ENCODE assay signal across 1 cellular context in the genomic region with DNA sequence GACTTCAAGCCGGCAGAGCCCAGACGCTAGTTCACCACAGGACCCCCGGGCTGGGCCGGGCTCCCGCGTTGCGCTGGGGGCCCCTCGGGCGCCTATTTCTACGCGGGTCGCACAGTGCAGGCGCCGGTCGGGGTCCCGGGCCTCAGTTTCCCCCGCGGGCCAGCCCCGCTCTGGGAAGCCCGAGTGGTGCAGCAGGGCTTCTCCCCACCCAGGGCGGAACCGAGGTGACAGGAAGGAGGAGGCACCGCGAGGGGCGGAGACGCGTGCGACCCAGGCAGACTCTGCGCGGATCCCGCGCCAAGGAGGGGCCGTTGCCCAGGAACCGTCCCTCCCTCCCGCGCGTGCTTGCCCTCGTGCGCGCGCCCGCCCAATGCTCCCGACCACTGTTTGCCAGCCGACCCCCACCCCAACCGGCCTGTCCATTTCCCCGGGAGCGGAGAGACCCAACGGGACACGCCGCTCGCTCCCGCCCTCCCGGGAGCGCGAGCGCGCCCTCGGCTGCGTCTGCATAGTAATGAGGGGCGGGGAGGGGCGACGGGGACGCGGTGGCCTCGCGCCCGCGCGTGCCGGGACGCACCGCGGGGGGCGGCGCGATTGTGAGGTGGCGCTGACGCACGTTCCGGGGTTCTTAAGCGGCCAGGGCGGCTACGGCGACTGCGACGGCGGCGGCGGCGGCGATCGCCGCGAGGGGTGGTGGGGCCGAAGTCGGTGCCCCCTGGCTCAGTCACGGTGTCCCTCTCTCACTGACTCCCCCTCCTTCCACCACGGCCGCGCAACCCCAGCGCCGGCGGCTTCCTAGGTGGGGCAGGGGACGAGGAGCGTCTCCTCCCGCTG.
TF ChIP-seq lines count a peak whose summit lies in the region.

TSS of gene CPEB2 (plus strand) at position 657 of the 834 bp plus-strand sequence. CDS start 193 bp downstream, outside the sequence.

TF ChIP-seq in GM12878, 131 proteins besides CTCF, POLR2A, EP300 and RAD21 (continued from another document and continues in another):
- peak; percentile 77 for TF ChIP-seq ZNF687 (IDR thresholded peaks at IDR 0.05)
- peak; percentile 98 for TF ChIP-seq POLR2AphosphoS5 (IDR thresholded peaks at IDR 0.05; ENCODE audit: low read length)
- TF ChIP-seq TCF3 (IDR thresholded peaks at IDR 0.05; ENCODE audit: borderline replicate concordance, insufficient read depth, low read depth, low read length) = 0 out of 2 replicates have a peak, but pooled peaks have one; percentile 24
- TF ChIP-seq SUPT20H (IDR thresholded peaks at IDR 0.05; ENCODE audit: borderline replicate concordance, control insufficient read depth, low read depth, low read length) = no peak
- no peak for TF ChIP-seq WRNIP1 (IDR thresholded peaks at IDR 0.05; ENCODE audit: borderline replicate concordance, low read depth, low read length)
- TF ChIP-seq HDGF (IDR thresholded peaks at IDR 0.05) = peak; percentile 84
- TF ChIP-seq EGR1 (IDR thresholded peaks at IDR 0.05; ENCODE audit: borderline replicate concordance in 1 of 2, low read depth in 2 of 2, low read length in 2 of 2) = peak in 1 of 2 experiments; percentile 4; a peak in 1 of 3 replicates
- peak; percentile 23 to 57; a peak in 2 of 4 replicates for TF ChIP-seq IKZF2 (IDR thresholded peaks at IDR 0.05)
- peak; percentile 90 to 98 for TF ChIP-seq BHLHE40 (IDR thresholded peaks at IDR 0.05; ENCODE audit: borderline replicate concordance in 1 of 2, low read depth in 2 of 2, low read length in 1 of 2)
- TF ChIP-seq MYC (IDR thresholded peaks at IDR 0.05; ENCODE audit: insufficient read depth, insufficient read length, insufficient replicate concordance, low read length, severe bottlenecking) = peak; percentile 68
- TF ChIP-seq RUNX3 (IDR thresholded peaks at IDR 0.05; ENCODE audit: low read length) = 0 out of 2 replicates have a peak, but pooled peaks have one; percentile 23
- TF ChIP-seq ZNF207 (IDR thresholded peaks at IDR 0.05; ENCODE audit: borderline replicate concordance) = no peak
- TF ChIP-seq SMAD5 (IDR thresholded peaks at IDR 0.05; ENCODE audit: low read depth) = peak; percentile 87
- TF ChIP-seq CBX5 (IDR thresholded peaks at IDR 0.05; ENCODE audit: low read depth) = peak; percentile 56; the same call in 1 of the 2 replicates
- peak; percentile 75; the same call in 1 of the 2 replicates for TF ChIP-seq MXI1 (IDR thresholded peaks at IDR 0.05; ENCODE audit: low read depth, low read length)
- TF ChIP-seq RELA (IDR thresholded peaks at IDR 0.05; ENCODE audit: borderline replicate concordance, partially characterized antibody) = peak; percentile 52
- TF ChIP-seq, protein P1, sequence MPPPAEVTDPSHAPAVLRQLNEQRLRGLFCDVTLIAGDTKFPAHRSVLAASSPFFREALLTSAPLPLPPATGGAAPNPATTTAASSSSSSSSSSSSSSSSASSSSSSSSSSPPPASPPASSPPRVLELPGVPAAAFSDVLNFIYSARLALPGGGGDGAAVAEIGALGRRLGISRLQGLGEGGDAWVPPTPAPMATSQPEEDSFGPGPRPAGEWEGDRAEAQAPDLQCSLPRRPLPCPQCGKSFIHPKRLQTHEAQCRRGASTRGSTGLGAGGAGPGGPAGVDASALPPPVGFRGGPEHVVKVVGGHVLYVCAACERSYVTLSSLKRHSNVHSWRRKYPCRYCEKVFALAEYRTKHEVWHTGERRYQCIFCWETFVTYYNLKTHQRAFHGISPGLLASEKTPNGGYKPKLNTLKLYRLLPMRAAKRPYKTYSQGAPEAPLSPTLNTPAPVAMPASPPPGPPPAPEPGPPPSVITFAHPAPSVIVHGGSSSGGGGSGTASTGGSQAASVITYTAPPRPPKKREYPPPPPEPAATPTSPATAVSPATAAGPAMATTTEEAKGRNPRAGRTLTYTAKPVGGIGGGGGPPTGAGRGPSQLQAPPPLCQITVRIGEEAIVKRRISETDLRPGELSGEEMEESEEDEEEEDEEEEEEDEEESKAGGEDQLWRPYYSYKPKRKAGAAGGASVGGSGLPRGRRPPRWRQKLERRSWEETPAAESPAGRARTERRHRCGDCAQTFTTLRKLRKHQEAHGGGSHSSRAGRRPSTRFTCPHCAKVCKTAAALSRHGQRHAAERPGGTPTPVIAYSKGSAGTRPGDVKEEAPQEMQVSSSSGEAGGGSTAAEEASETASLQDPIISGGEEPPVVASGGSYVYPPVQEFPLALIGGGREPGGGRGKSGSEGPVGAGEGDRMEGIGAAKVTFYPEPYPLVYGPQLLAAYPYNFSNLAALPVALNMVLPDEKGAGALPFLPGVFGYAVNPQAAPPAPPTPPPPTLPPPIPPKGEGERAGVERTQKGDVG (CRISPR knock-in tag; IDR thresholded peaks at IDR 0.05) = no peak
- no peak for TF ChIP-seq MEF2B (IDR thresholded peaks at IDR 0.05; ENCODE audit: partially characterized antibody, poor library complexity, severe bottlenecking)
- no peak; the same call in 1 of the 2 replicates for TF ChIP-seq NRF1 (conservative IDR thresholded peaks at IDR 0.05; ENCODE audit: low read depth, low read length)
- TF ChIP-seq BCL11A (IDR thresholded peaks at IDR 0.05; ENCODE audit: low read depth, low read length) = 0 out of 2 replicates have a peak, but pooled peaks have one; percentile 6
- TF ChIP-seq RBBP5 (conservative IDR thresholded peaks at IDR 0.05) = no peak
- TF ChIP-seq YY1 (IDR thresholded peaks at IDR 0.05; ENCODE audit: low read depth, low read length) = 0 out of 2 replicates have a peak, but pooled peaks have one; percentile 30
- TF ChIP-seq IKZF1 (conservative IDR thresholded peaks at IDR 0.05) = peak; percentile 71
- no peak for TF ChIP-seq KLF5 (IDR thresholded peaks at IDR 0.05; ENCODE audit: partially characterized antibody)
- TF ChIP-seq, protein P2, sequence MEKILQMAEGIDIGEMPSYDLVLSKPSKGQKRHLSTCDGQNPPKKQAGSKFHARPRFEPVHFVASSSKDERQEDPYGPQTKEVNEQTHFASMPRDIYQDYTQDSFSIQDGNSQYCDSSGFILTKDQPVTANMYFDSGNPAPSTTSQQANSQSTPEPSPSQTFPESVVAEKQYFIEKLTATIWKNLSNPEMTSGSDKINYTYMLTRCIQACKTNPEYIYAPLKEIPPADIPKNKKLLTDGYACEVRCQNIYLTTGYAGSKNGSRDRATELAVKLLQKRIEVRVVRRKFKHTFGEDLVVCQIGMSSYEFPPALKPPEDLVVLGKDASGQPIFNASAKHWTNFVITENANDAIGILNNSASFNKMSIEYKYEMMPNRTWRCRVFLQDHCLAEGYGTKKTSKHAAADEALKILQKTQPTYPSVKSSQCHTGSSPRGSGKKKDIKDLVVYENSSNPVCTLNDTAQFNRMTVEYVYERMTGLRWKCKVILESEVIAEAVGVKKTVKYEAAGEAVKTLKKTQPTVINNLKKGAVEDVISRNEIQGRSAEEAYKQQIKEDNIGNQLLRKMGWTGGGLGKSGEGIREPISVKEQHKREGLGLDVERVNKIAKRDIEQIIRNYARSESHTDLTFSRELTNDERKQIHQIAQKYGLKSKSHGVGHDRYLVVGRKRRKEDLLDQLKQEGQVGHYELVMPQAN (conservative IDR thresholded peaks at IDR 0.05) = peak; percentile 87
- TF ChIP-seq POU2F2 (IDR thresholded peaks at IDR 0.05; ENCODE audit: borderline replicate concordance, low read depth, low read length) = peak; percentile 88; the same call in 2 of the 3 replicates
- TF ChIP-seq FOXK2 (IDR thresholded peaks at IDR 0.05) = no peak
- TF ChIP-seq BCLAF1 (IDR thresholded peaks at IDR 0.05) = 0 out of 2 replicates have a peak, but pooled peaks have one; percentile 4
- peak; percentile 51; the same call in 1 of the 2 replicates for TF ChIP-seq NR2F1 (conservative IDR thresholded peaks at IDR 0.05)
- peak; percentile 41; the same call in 1 of the 2 replicates for TF ChIP-seq TAF1 (IDR thresholded peaks at IDR 0.05; ENCODE audit: borderline replicate concordance, low read depth, low read length)
- no peak for TF ChIP-seq ATF7 (IDR thresholded peaks at IDR 0.05; ENCODE audit: low read depth)
- TF ChIP-seq RCOR1 (conservative IDR thresholded peaks at IDR 0.05; ENCODE audit: low read depth, low read length) = 0 out of 2 replicates have a peak, but pooled peaks have one; percentile 49
- peak; percentile 51 for TF ChIP-seq CREM (IDR thresholded peaks at IDR 0.05; ENCODE audit: low read depth)
- TF ChIP-seq, protein P3, sequence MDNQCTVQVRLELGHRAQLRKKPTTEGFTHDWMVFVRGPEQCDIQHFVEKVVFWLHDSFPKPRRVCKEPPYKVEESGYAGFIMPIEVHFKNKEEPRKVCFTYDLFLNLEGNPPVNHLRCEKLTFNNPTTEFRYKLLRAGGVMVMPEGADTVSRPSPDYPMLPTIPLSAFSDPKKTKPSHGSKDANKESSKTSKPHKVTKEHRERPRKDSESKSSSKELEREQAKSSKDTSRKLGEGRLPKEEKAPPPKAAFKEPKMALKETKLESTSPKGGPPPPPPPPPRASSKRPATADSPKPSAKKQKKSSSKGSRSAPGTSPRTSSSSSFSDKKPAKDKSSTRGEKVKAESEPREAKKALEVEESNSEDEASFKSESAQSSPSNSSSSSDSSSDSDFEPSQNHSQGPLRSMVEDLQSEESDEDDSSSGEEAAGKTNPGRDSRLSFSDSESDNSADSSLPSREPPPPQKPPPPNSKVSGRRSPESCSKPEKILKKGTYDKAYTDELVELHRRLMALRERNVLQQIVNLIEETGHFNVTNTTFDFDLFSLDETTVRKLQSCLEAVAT (IDR thresholded peaks at IDR 0.05) = no peak
- peak; percentile 62; the same call in 1 of the 2 replicates for TF ChIP-seq SMARCA5 (IDR thresholded peaks at IDR 0.05)
- 0 out of 2 replicates have a peak, but pooled peaks have one; percentile 3 for TF ChIP-seq HCFC1 (IDR thresholded peaks at IDR 0.05; ENCODE audit: low read length)
- peak; percentile 94 for TF ChIP-seq CREB1 (IDR thresholded peaks at IDR 0.05; ENCODE audit: low read depth)
- TF ChIP-seq SREBF1 (IDR thresholded peaks at IDR 0.05; ENCODE audit: low read length) = 0 out of 2 replicates have a peak, but pooled peaks have one; percentile 9
- no peak for TF ChIP-seq ETV6 (conservative IDR thresholded peaks at IDR 0.05 in 1 of 2, IDR thresholded peaks at IDR 0.05 in 1 of 2; ENCODE audit: borderline replicate concordance in 1 of 2, low read depth in 1 of 2)
- no peak for TF ChIP-seq CHD1 (IDR thresholded peaks at IDR 0.05; ENCODE audit: low read depth, low read length)
- no peak for TF ChIP-seq RFX5 (IDR thresholded peaks at IDR 0.05; ENCODE audit: low read depth, low read length)
- peak; percentile 39; the same call in 1 of the 2 replicates for TF ChIP-seq SPI1 (IDR thresholded peaks at IDR 0.05; ENCODE audit: borderline replicate concordance, insufficient read depth, low read depth, low read length)
- no peak for TF ChIP-seq PAX5 (IDR thresholded peaks at IDR 0.05; ENCODE audit: borderline replicate concordance, low read depth, low read length)
